ENCODE assay signal across 8 cellular contexts in genomic region chr1:2547210-2548067, GRCh38. TPM values are rescaled to one million over a fixed set of nuclear protein-coding genes. Genes with fewer than 3 reads are reported as not detected.
DNase-seq lines count a peak whose midpoint lies in the region; ATAC-seq and TF ChIP-seq lines count a peak whose summit lies in the region.

No MANE protein-coding gene starts in this region.

- POLR2A ChIA-PET in PC-9 (lab: Charles Lee; ENCODE audit: unreplicated experiment), result interaction anchor here (0.8 to 1.3 kb wide), 2 partner anchors 38 to 348 kb away, joined by 5 to 9 read pairs; no protein-coding TSS in a partner anchor

- peak overlapping the region; percentile 94 for H3K4me2 ChIP-seq in PC-9

- DNase-seq in activated CD8-positive, alpha-beta memory T cell treated with anti-CD3 and anti-CD28 coated beads, Interleukin-2, amount 10 ng/mL, durations not matched to agents 7 days and 5 days, result peak; percentile 88
- no peak for DNase-seq in activated CD8-positive, alpha-beta memory T cell treated with anti-CD3 and anti-CD28 coated beads for 24 hours
- DNase-seq in PC-9 (no peak), breast epithelium (ENCODE audit: low spot score in 2 of 2) (no peak), tibial nerve (ENCODE audit: low spot score in 2 of 2) (peak in 1 of 2 donors; percentile 30), NCI-H2029 treated with DMSO at 0.1 percent for 48 hours (lab: John Stamatoyannopoulos, UW) (no peak), HuH-7.5 (ENCODE audit: low spot score) (no peak)

- TF ChIP-seq POLR2A in breast epithelium (IDR thresholded peaks at IDR 0.05), result no peak
- no peak for TF ChIP-seq POLR2A in tibial nerve (IDR thresholded peaks at IDR 0.05)

- peak overlapping the region; percentile 82 for H3K4me3 Mint-ChIP-seq in activated CD8-positive, alpha-beta memory T cell treated with anti-CD3 and anti-CD28 coated beads, Interleukin-2, amount 10 ng/mL, durations not matched to agents 7 days and 5 days

- H3K4me3 ChIP-seq in PC-9 (peak overlapping the region; percentile 87), breast epithelium (peak overlapping the region; percentile 49 to 73 (median 59)), mucosa of stomach (ENCODE audit: low read length) (peak overlapping the region; percentile 32), tibial nerve (peak overlapping the region; percentile 36 to 68 (median 51))

- H3K27me3 ChIP-seq in PC-9 (ENCODE audit: insufficient read depth, low read depth), result no peaks in the 10 kb centered on the region
- no peaks in the 10 kb centered on the region for H3K27me3 ChIP-seq in breast epithelium
- no peaks in the 10 kb centered on the region for H3K27me3 ChIP-seq in mucosa of stomach (ENCODE audit: control insufficient read depth, insufficient read depth, low read length)
- H3K27me3 ChIP-seq in tibial nerve, result no peaks in the 10 kb centered on the region

- intact Hi-C loops in PC-9 (cut with micrococcal nuclease; ENCODE audit: unreplicated experiment) (loop anchor here (1.0 to 10.0 kb wide), 7 partner anchors 21 to 352 kb away; partner anchors contain the start of genes MORN1, PANK4, PRXL2B and RER1), breast epithelium (cut with DNase I; ENCODE audit: low total_unique reads) (loop anchor here (2.0 kb wide), 1 partner anchor 135 kb away; the partner anchor contains the start of gene PEX10)

- no peaks in the 10 kb centered on the region for H3K9me3 Mint-ChIP-seq in activated CD8-positive, alpha-beta memory T cell treated with anti-CD3 and anti-CD28 coated beads, Interleukin-2, amount 10 ng/mL, durations not matched to agents 7 days and 5 days (ENCODE audit: low read depth)

- peak overlapping the region; percentile 98 for H3K27ac Mint-ChIP-seq in activated CD8-positive, alpha-beta memory T cell treated with anti-CD3 and anti-CD28 coated beads, Interleukin-2, amount 10 ng/mL, durations not matched to agents 7 days and 5 days

- no peaks in the 10 kb centered on the region for H3K9me3 ChIP-seq in PC-9 (ENCODE audit: insufficient read depth, low read depth)
- no peaks in the 10 kb centered on the region for H3K9me3 ChIP-seq in breast epithelium
- H3K9me3 ChIP-seq in mucosa of stomach (ENCODE audit: control insufficient read depth, low read length), result no peaks in the 10 kb centered on the region
- H3K9me3 ChIP-seq in tibial nerve, result no peaks in the 10 kb centered on the region

- TF ChIP-seq CTCF in PC-9 (conservative IDR thresholded peaks at IDR 0.05) (no peak), breast epithelium (IDR thresholded peaks at IDR 0.05) (no peak), tibial nerve (IDR thresholded peaks at IDR 0.05) (no peak)

- H3K36me3 ChIP-seq in PC-9 (ENCODE audit: low read depth) (no peaks in the 10 kb centered on the region), breast epithelium (no peaks in the 10 kb centered on the region), mucosa of stomach (ENCODE audit: control insufficient read depth, insufficient read depth, low read length) (no peaks in the 10 kb centered on the region), tibial nerve (no peaks in the 10 kb centered on the region)

- H3K27ac ChIP-seq in PC-9, result no peak overlapping the region
- H3K27ac ChIP-seq in breast epithelium, result peak overlapping the region; percentile 98 to 100
- H3K27ac ChIP-seq in tibial nerve, result peak overlapping the region; percentile 94 to 98 (median 96)

- H2AFZ ChIP-seq in PC-9, result peak overlapping the region; percentile 84

- no peak for TF ChIP-seq EP300 in tibial nerve (IDR thresholded peaks at IDR 0.05)

- no peaks in the 10 kb centered on the region for H4K20me1 ChIP-seq in PC-9 (ENCODE audit: insufficient read depth)

- peak overlapping the region; percentile 49 for H3K9ac ChIP-seq in mucosa of stomach (ENCODE audit: low read length)

- no peaks in the 10 kb centered on the region for H3K9me2 ChIP-seq in PC-9 (ENCODE audit: insufficient read depth)

- H3K4me1 Mint-ChIP-seq in activated CD8-positive, alpha-beta memory T cell treated with anti-CD3 and anti-CD28 coated beads, Interleukin-2, amount 10 ng/mL, durations not matched to agents 7 days and 5 days, result peaks cover 17% of the 10 kb centered on the region

- 11 to 14% methylated on average over 25 to 27 of the region's 27 CpGs for WGBS in tibial nerve, 2 donors

- BruUV-seq in PC-9 (replicated peaks; lab: Mats Ljungman, UMichigan), result no TSS peak

- no peaks in the 10 kb centered on the region for H3K79me2 ChIP-seq in PC-9 (ENCODE audit: low read depth)

- CTCF ChIA-PET in activated CD8-positive, alpha-beta memory T cell treated with anti-CD3 and anti-CD28 coated beads, Interleukin-2, amount 10 ng/mL, durations not matched to agents 7 days and 5 days (lab: Charles Lee), result interaction anchor here (1.0 to 6.9 kb wide), 17 partner anchors 9 to 352 kb away, joined by 3 to 95 read pairs (median 10); partner anchors contain the start of genes FAAP20, MORN1, PANK4 and PEX10
- CTCF ChIA-PET in PC-9 (lab: Charles Lee), result interaction anchor here (0.5 to 0.9 kb wide), 4 partner anchors 38 to 352 kb away, joined by 3 to 7 read pairs (median 4); no protein-coding TSS in a partner anchor

- H3K36me3 Mint-ChIP-seq in activated CD8-positive, alpha-beta memory T cell treated with anti-CD3 and anti-CD28 coated beads, Interleukin-2, amount 10 ng/mL, durations not matched to agents 7 days and 5 days, result no peaks in the 10 kb centered on the region

- peaks cover 22% of the 10 kb centered on the region; the same call in 1 of the 2 replicates for H3F3A ChIP-seq in PC-9 (ENCODE audit: insufficient read depth, low read depth)

- H3K4me1 ChIP-seq in PC-9 (replicated peaks; ENCODE audit: insufficient read depth), result peaks cover 34% of the 10 kb centered on the region
- peaks cover 32 to 33% of the 10 kb centered on the region in 2 donors for H3K4me1 ChIP-seq in breast epithelium
- H3K4me1 ChIP-seq in mucosa of stomach (ENCODE audit: control insufficient read depth, insufficient read depth, low read length), result peaks cover 63% of the 10 kb centered on the region
- peaks cover 0 to 67% (median 48%) of the 10 kb centered on the region in 4 donors for H3K4me1 ChIP-seq in tibial nerve

- H3K27me3 Mint-ChIP-seq in activated CD8-positive, alpha-beta memory T cell treated with anti-CD3 and anti-CD28 coated beads, Interleukin-2, amount 10 ng/mL, durations not matched to agents 7 days and 5 days, result no peaks in the 10 kb centered on the region

- ATAC-seq in activated CD8-positive, alpha-beta memory T cell treated with anti-CD3 and anti-CD28 coated beads, Interleukin-2, amount 10 ng/mL, durations not matched to agents 7 days and 5 days, result peak; percentile 32

RNA-seq across cellular contexts. Expression of gene TNFRSF14, which starts 8.7 kb away (rescaled TPM):
- 100 to 1,000 TPM; 106 to 111 TPM for total RNA-seq in activated CD8-positive, alpha-beta memory T cell treated with anti-CD3 and anti-CD28 coated beads, Interleukin-2, amount 10 ng/mL, durations not matched to agents 7 days and 5 days
- total RNA-seq in PC-9 (2021) (9.9 and 13.8 TPM in 2 replicates), breast epithelium (10 to 100 TPM; 55.8 to 75.8 (median 67.8) TPM), tibial nerve (100 to 1,000 TPM in 1 of 4 donors, 10 to 100 TPM in 3; 64.9 to 105 (median 91.1) TPM)

RNA-seq across cellular contexts. Expression of gene HES5, which starts 17.4 kb away (rescaled TPM):
- not detected for total RNA-seq in activated CD8-positive, alpha-beta memory T cell treated with anti-CD3 and anti-CD28 coated beads, Interleukin-2, amount 10 ng/mL, durations not matched to agents 7 days and 5 days
- not detected in 2 replicates for total RNA-seq in PC-9 (2021)
- total RNA-seq in breast epithelium, result not detected
- under 1 TPM in 1 of 4 donors, not detected in 3; 0.87 TPM for total RNA-seq in tibial nerve

RNA-seq across cellular contexts. Expression of gene PANK4, which starts 21.0 kb away (rescaled TPM):
- total RNA-seq in activated CD8-positive, alpha-beta memory T cell treated with anti-CD3 and anti-CD28 coated beads, Interleukin-2, amount 10 ng/mL, durations not matched to agents 7 days and 5 days, result 10 to 100 TPM; 72.2 to 91.2 TPM
- total RNA-seq in PC-9 (2021) (20.5 and 33.4 TPM in 2 replicates), breast epithelium (10 to 100 TPM; 16.5 to 32.8 (median 31.3) TPM), tibial nerve (10 to 100 TPM; 14.2 to 50.0 (median 38.1) TPM)

RNA-seq across cellular contexts. Expression of gene PRXL2B, which starts 39.1 kb away (rescaled TPM):
- total RNA-seq in activated CD8-positive, alpha-beta memory T cell treated with anti-CD3 and anti-CD28 coated beads, Interleukin-2, amount 10 ng/mL, durations not matched to agents 7 days and 5 days, result 10 to 100 TPM; 22.4 to 26.2 TPM
- total RNA-seq in PC-9 (2021), result 26.1 and 35.3 TPM in 2 replicates
- 10 to 100 TPM in 2 of 3 donors, 1 to 10 TPM in 1; 4.8 to 15.8 (median 14.4) TPM for total RNA-seq in breast epithelium
- total RNA-seq in tibial nerve, result 10 to 100 TPM; 14.4 to 18.0 (median 16.9) TPM

Comparison
In these comparisons a context has a peak if more than half of its experiments do, and no peak if none do; other contexts are left out.
1. H3K4me3 ChIP-seq: peak in every context shown above with its lines; median percentile 87 in PC-9; 59 in breast epithelium; 51 in tibial nerve; 32 in mucosa of stomach.